8 cellular contexts compared by ENCODE assay signal in genomic region chr1:87330954-87331318, GRCh38. TPM values are rescaled to one million over a fixed set of nuclear protein-coding genes. Genes with fewer than 3 reads are reported as not detected.
DNase-seq lines count a peak whose midpoint lies in the region; ATAC-seq and TF ChIP-seq lines count a peak whose summit lies in the region.

No MANE protein-coding gene starts in this region.

- no peaks in the 10 kb centered on the region for H3K9me3 ChIP-seq in thyroid gland

- peak overlapping the region; percentile 96 for H3K27ac Mint-ChIP-seq in activated CD4-positive, alpha-beta T cell treated with anti-CD3 and anti-CD28 coated beads, Interleukin-2, amount 10 ng/mL, durations not matched to agents 7 days and 5 days
- peak overlapping the region; percentile 78 for H3K27ac Mint-ChIP-seq in activated naive CD8-positive, alpha-beta T cell treated with anti-CD3 and anti-CD28 coated beads, Interleukin-2, amount 50 U/mL, for 24 hours

- H3K4me1 Mint-ChIP-seq in activated CD4-positive, alpha-beta T cell treated with anti-CD3 and anti-CD28 coated beads, Interleukin-2, amount 10 ng/mL, durations not matched to agents 7 days and 5 days, result peaks cover 58% of the 10 kb centered on the region
- H3K4me1 Mint-ChIP-seq in activated naive CD8-positive, alpha-beta T cell treated with anti-CD3 and anti-CD28 coated beads, Interleukin-2, amount 50 U/mL, for 24 hours, result peaks cover 60% of the 10 kb centered on the region

- ATAC-seq in activated naive CD8-positive, alpha-beta T cell treated with anti-CD3 and anti-CD28 coated beads, Interleukin-2, amount 50 U/mL, for 24 hours, result no peak
- ATAC-seq in GM21515 (IDR thresholded peaks at IDR 0.05; ENCODE audit: unreplicated experiment), result no peak

- H3K36me3 Mint-ChIP-seq in activated CD4-positive, alpha-beta T cell treated with anti-CD3 and anti-CD28 coated beads, Interleukin-2, amount 10 ng/mL, durations not matched to agents 7 days and 5 days (ENCODE audit: low read depth), result peaks cover 32% of the 10 kb centered on the region
- H3K36me3 Mint-ChIP-seq in activated naive CD8-positive, alpha-beta T cell treated with anti-CD3 and anti-CD28 coated beads, Interleukin-2, amount 50 U/mL, for 24 hours (ENCODE audit: low read depth), result peaks cover 18% of the 10 kb centered on the region

- no peak for DNase-seq in activated CD4-positive, alpha-beta T cell treated with anti-CD3 and anti-CD28 coated beads, Interleukin-2, amount 10 ng/mL, durations not matched to agents 7 days and 5 days
- DNase-seq in activated CD4-positive, alpha-beta T cell treated with anti-CD3 and anti-CD28 coated beads for 48 hours, result no peak
- DNase-seq in activated naive CD8-positive, alpha-beta T cell treated with anti-CD3 and anti-CD28 coated beads, Interleukin-2, amount 50 U/mL, for 24 hours, result no peak
- DNase-seq in kidney glomerular epithelial cell (lab: John Stamatoyannopoulos, UW), result peak; percentile 20
- no peak for DNase-seq in thyroid gland
- no peak for DNase-seq in AG08396 (ENCODE audit: low spot score)
- DNase-seq in COLO668 (lab: John Stamatoyannopoulos, UW; ENCODE audit: unreplicated experiment), result no peak

- peak overlapping the region; percentile 74 for H3K4me3 Mint-ChIP-seq in activated CD4-positive, alpha-beta T cell treated with anti-CD3 and anti-CD28 coated beads, Interleukin-2, amount 10 ng/mL, durations not matched to agents 7 days and 5 days
- H3K4me3 Mint-ChIP-seq in activated naive CD8-positive, alpha-beta T cell treated with anti-CD3 and anti-CD28 coated beads, Interleukin-2, amount 50 U/mL, for 24 hours, result peak overlapping the region; percentile 85

- TF ChIP-seq POLR2A in thyroid gland (IDR thresholded peaks at IDR 0.05), result no peak

- no peaks in the 10 kb centered on the region for H3K27me3 ChIP-seq in thyroid gland

- peaks cover 19 to 31% of the 10 kb centered on the region in 2 donors for H3K4me1 ChIP-seq in thyroid gland

- WGBS in thyroid gland, 2 donors, result 1 to 2% methylated on average over 8 of the region's 8 CpGs

- H3K27me3 Mint-ChIP-seq in activated CD4-positive, alpha-beta T cell treated with anti-CD3 and anti-CD28 coated beads, Interleukin-2, amount 10 ng/mL, durations not matched to agents 7 days and 5 days, result peaks cover 27% of the 10 kb centered on the region
- peaks cover 6% of the 10 kb centered on the region for H3K27me3 Mint-ChIP-seq in activated naive CD8-positive, alpha-beta T cell treated with anti-CD3 and anti-CD28 coated beads, Interleukin-2, amount 50 U/mL, for 24 hours

- TF ChIP-seq CTCF in thyroid gland (IDR thresholded peaks at IDR 0.05), result no peak

- POLR2A ChIA-PET in activated CD4-positive, alpha-beta T cell treated with anti-CD3 and anti-CD28 coated beads, Interleukin-2, amount 10 ng/mL, durations not matched to agents 7 days and 5 days (lab: Charles Lee), result interaction anchor here (0.6 to 0.7 kb wide), 2 partner anchors 24 to 81 kb away, joined by 3 read pairs; no protein-coding TSS in a partner anchor

- H3K27ac ChIP-seq in thyroid gland, result peak overlapping the region; percentile 90 to 98 (median 98)

- CTCF ChIA-PET in activated CD4-positive, alpha-beta T cell treated with anti-CD3 and anti-CD28 coated beads, Interleukin-2, amount 10 ng/mL, durations not matched to agents 7 days and 5 days (lab: Charles Lee), result interaction anchor here (1.3 kb wide), 1 partner anchor 154 kb away, joined by 3 read pairs; no protein-coding TSS in a partner anchor

- intact Hi-C loops in thyroid gland (cut with DNase I), result loop anchor here (5.0 to 10.0 kb wide), 3 partner anchors 134 to 624 kb away; no protein-coding TSS in a partner anchor

- peak overlapping the region in 2 of 3 donors; percentile 63 to 98 for H3K4me3 ChIP-seq in thyroid gland (replicated peaks in 1 of 3)

- no peaks in the 10 kb centered on the region for H3K36me3 ChIP-seq in thyroid gland

- H3K9me3 Mint-ChIP-seq in activated CD4-positive, alpha-beta T cell treated with anti-CD3 and anti-CD28 coated beads, Interleukin-2, amount 10 ng/mL, durations not matched to agents 7 days and 5 days, result no peaks in the 10 kb centered on the region
- no peaks in the 10 kb centered on the region for H3K9me3 Mint-ChIP-seq in activated naive CD8-positive, alpha-beta T cell treated with anti-CD3 and anti-CD28 coated beads, Interleukin-2, amount 50 U/mL, for 24 hours

RNA-seq across cellular contexts. Expression of gene LMO4, which starts 2.3 kb away (rescaled TPM):
- 10 to 100 TPM; 22.9 to 27.2 TPM for total RNA-seq in activated CD4-positive, alpha-beta T cell treated with anti-CD3 and anti-CD28 coated beads, Interleukin-2, amount 10 ng/mL, durations not matched to agents 7 days and 5 days
- total RNA-seq in thyroid gland, result 10 to 100 TPM; 53.3 to 71.1 (median 60.3) TPM
